ENCODE assay signal across 12 cellular contexts in genomic region chr11:65854871-65855837, GRCh38. TPM values are rescaled to one million over a fixed set of nuclear protein-coding genes. Genes with fewer than 3 reads are reported as not detected.
DNase-seq lines count a peak whose midpoint lies in the region; FAIRE-seq and TF ChIP-seq lines count a peak whose summit lies in the region.
"Had no signal": no experiment of that assay in that cellular context is flagged by ENCODE, and none has a peak within 500 bp of the region (broad histone marks: within the 10 kb centered on the region; RNA-seq: fewer than 3 reads in every experiment).

No MANE protein-coding gene starts in this region.

- no peak for DNase-seq in activated CD4-positive, alpha-beta T cell treated with anti-CD3 and anti-CD28 coated beads, Interleukin-2, amount 10 ng/mL, durations not matched to agents 7 days and 5 days
- no peak for DNase-seq in activated CD4-positive, alpha-beta T cell treated with anti-CD3 and anti-CD28 coated beads, Interleukin-2, amount 50 U/mL, for 48 hours
- DNase-seq in fibroblast of pulmonary artery (ENCODE audit: low read depth) (no peak), small intestine (no peak), G401 (ENCODE audit: low spot score) (no peak), dermis blood vessel endothelial cell (no peak), OCI-M2 (lab: John Stamatoyannopoulos, UW; ENCODE audit: unreplicated experiment) (no peak)
- DNase-seq: BE2C, lower lobe of right lung, NCI-H2029 had no signal

- H3K9me3 ChIP-seq in small intestine (ENCODE audit: control insufficient read depth, low read depth), result no peaks in the 10 kb centered on the region
- H3K9me3 ChIP-seq: BE2C, thoracic aorta had no signal

- TF ChIP-seq CTCF in WI38 (IDR thresholded peaks at IDR 0.05; ENCODE audit: low read depth, low read length) (no peak), fibroblast of pulmonary artery (IDR thresholded peaks at IDR 0.05; ENCODE audit: low read length, missing control alignments) (no peak)

- no peak for FAIRE-seq in small intestine (lab: Jason Lieb, UNC)

- in situ Hi-C loops in G401 (cut with HindIII; ENCODE audit: low sequenced_read_pairs), result no loop called here

- peak overlapping the region; percentile 91; the same call in 1 of the 2 replicates for H3K4me3 ChIP-seq in WI38 (ENCODE audit: low read depth, low read length)
- H3K4me3 ChIP-seq in fibroblast of pulmonary artery (replicated peaks; ENCODE audit: low read depth, low read length), result peak overlapping the region; percentile 96
- peak overlapping the region; percentile 11 to 95 for H3K4me3 ChIP-seq in small intestine (ENCODE audit: low read depth in 1 of 2, low read length in 2 of 2)

- CTCF ChIA-PET in activated CD4-positive, alpha-beta T cell treated with anti-CD3 and anti-CD28 coated beads, Interleukin-2, amount 10 ng/mL, durations not matched to agents 7 days and 5 days (lab: Charles Lee), result interaction anchor here (1.7 kb wide), 1 partner anchor 143 kb away, joined by 5 read pairs; the partner anchor contains the start of gene KAT5

- POLR2A ChIA-PET in activated CD4-positive, alpha-beta T cell treated with anti-CD3 and anti-CD28 coated beads, Interleukin-2, amount 10 ng/mL, durations not matched to agents 7 days and 5 days (lab: Charles Lee), result no interaction called here

- H3K36me3 ChIP-seq in small intestine (ENCODE audit: control insufficient read depth in 2 of 2, insufficient read depth in 2 of 2, low read length in 2 of 2), result peaks cover 11 to 28% of the 10 kb centered on the region in 2 donors

- H3K27me3 Mint-ChIP-seq in activated CD4-positive, alpha-beta T cell treated with anti-CD3 and anti-CD28 coated beads, Interleukin-2, amount 10 ng/mL, durations not matched to agents 7 days and 5 days, result no peaks in the 10 kb centered on the region

- no peak overlapping the region for H3K27ac Mint-ChIP-seq in activated CD4-positive, alpha-beta T cell treated with anti-CD3 and anti-CD28 coated beads, Interleukin-2, amount 10 ng/mL, durations not matched to agents 7 days and 5 days

- peaks cover 40% of the 10 kb centered on the region for H3K4me1 Mint-ChIP-seq in activated CD4-positive, alpha-beta T cell treated with anti-CD3 and anti-CD28 coated beads, Interleukin-2, amount 10 ng/mL, durations not matched to agents 7 days and 5 days

- H3K9me3 Mint-ChIP-seq in activated CD4-positive, alpha-beta T cell treated with anti-CD3 and anti-CD28 coated beads, Interleukin-2, amount 10 ng/mL, durations not matched to agents 7 days and 5 days, result no peaks in the 10 kb centered on the region

- peak overlapping the region; percentile 95 for H3K4me3 Mint-ChIP-seq in activated CD4-positive, alpha-beta T cell treated with anti-CD3 and anti-CD28 coated beads, Interleukin-2, amount 10 ng/mL, durations not matched to agents 7 days and 5 days

- no peaks in the 10 kb centered on the region for H3K27me3 ChIP-seq in small intestine (ENCODE audit: control insufficient read depth in 2 of 2, insufficient read depth in 2 of 2, low read length in 2 of 2)
- H3K27me3 ChIP-seq: BE2C had no signal

- whole genome bisulfite sequencing in small intestine, 3 donors, result 27 to 63% (median 50%) methylated on average over 15 of the region's 15 CpGs

- H3K4me1 ChIP-seq in small intestine (ENCODE audit: control insufficient read depth in 2 of 2, insufficient read depth in 1 of 2, low read depth in 1 of 2, low read length in 1 of 2), result peaks cover 0 to 9% of the 10 kb centered on the region in 2 donors
- H3K4me1 ChIP-seq: BE2C had no signal

- peak overlapping the region; percentile 97 to 98 for H3K27ac ChIP-seq in small intestine (ENCODE audit: low read depth in 1 of 2, low read length in 1 of 2)
- H3K27ac ChIP-seq: lower lobe of right lung had no signal

- peaks cover 60% of the 10 kb centered on the region for H3K36me3 Mint-ChIP-seq in activated CD4-positive, alpha-beta T cell treated with anti-CD3 and anti-CD28 coated beads, Interleukin-2, amount 10 ng/mL, durations not matched to agents 7 days and 5 days (ENCODE audit: low read depth)

RNA-seq across cellular contexts. Expression of gene CFL1, which starts 2.8 kb away (rescaled TPM):
- total RNA-seq in activated CD4-positive, alpha-beta T cell treated with anti-CD3 and anti-CD28 coated beads, Interleukin-2, amount 10 ng/mL, durations not matched to agents 7 days and 5 days, result 1,000 to 10,000 TPM; 1,543 to 1,707 TPM
- 1,000 to 10,000 TPM; 1,228 to 2,084 (median 1,997) TPM for polyA plus RNA-seq in small intestine
- total RNA-seq in G401 (2014; rRNA removed; shearing (Covaris generic)), result 1,273 and 1,592 TPM in 2 replicates
- total RNA-seq in dermis blood vessel endothelial cell, result 1,118 and 1,698 TPM in 2 replicates

RNA-seq across cellular contexts. Expression of gene MUS81, which starts 5.1 kb away (rescaled TPM):
- 100 to 1,000 TPM in 1 of 2 experiments, 10 to 100 TPM in 1; 96.6 to 108 TPM for total RNA-seq in activated CD4-positive, alpha-beta T cell treated with anti-CD3 and anti-CD28 coated beads, Interleukin-2, amount 10 ng/mL, durations not matched to agents 7 days and 5 days
- polyA plus RNA-seq in small intestine, result 100 to 1,000 TPM in 1 of 3 donors, 10 to 100 TPM in 2; 62.2 to 118 (median 85.4) TPM
- total RNA-seq in G401 (2014; rRNA removed; shearing (Covaris generic)), result 61.8 and 70.4 TPM in 2 replicates
- 48.2 and 49.7 TPM in 2 replicates for total RNA-seq in dermis blood vessel endothelial cell

RNA-seq across cellular contexts. Expression of gene EFEMP2, which starts 17.4 kb away (rescaled TPM):
- 1 to 10 TPM; 9.0 to 9.7 TPM for total RNA-seq in activated CD4-positive, alpha-beta T cell treated with anti-CD3 and anti-CD28 coated beads, Interleukin-2, amount 10 ng/mL, durations not matched to agents 7 days and 5 days
- 10 to 100 TPM in 1 of 3 donors, 1 to 10 TPM in 2; 4.7 to 14.7 (median 9.5) TPM for polyA plus RNA-seq in small intestine
- 35.8 and 38.2 TPM in 2 replicates for total RNA-seq in G401 (2014; rRNA removed; shearing (Covaris generic))
- total RNA-seq in dermis blood vessel endothelial cell, result 16.8 and 22.1 TPM in 2 replicates

RNA-seq across cellular contexts. Expression of gene SNX32, which starts 21.4 kb away (rescaled TPM):
- 1 to 10 TPM; 2.1 to 2.2 TPM for total RNA-seq in activated CD4-positive, alpha-beta T cell treated with anti-CD3 and anti-CD28 coated beads, Interleukin-2, amount 10 ng/mL, durations not matched to agents 7 days and 5 days
- polyA plus RNA-seq in small intestine, result 1 to 10 TPM in 2 of 3 donors, under 1 TPM in 1; 0.54 to 2.1 (median 1.6) TPM
- total RNA-seq in G401 (2014; rRNA removed; shearing (Covaris generic)), result not detected in 2 replicates
- 0.17 and 0.33 TPM in 2 replicates for total RNA-seq in dermis blood vessel endothelial cell

RNA-seq across cellular contexts. Expression of gene CTSW, which starts 24.5 kb away (rescaled TPM):
- total RNA-seq in activated CD4-positive, alpha-beta T cell treated with anti-CD3 and anti-CD28 coated beads, Interleukin-2, amount 10 ng/mL, durations not matched to agents 7 days and 5 days, result 10 to 100 TPM; 22.9 to 23.6 TPM
- 1 to 10 TPM in 1 of 3 donors, under 1 TPM in 2; 0.43 to 3.5 (median 0.67) TPM for polyA plus RNA-seq in small intestine
- not detected in 2 replicates for total RNA-seq in G401 (2014; rRNA removed; shearing (Covaris generic))
- not detected in 2 replicates for total RNA-seq in dermis blood vessel endothelial cell
